In genomic region chrX:117215683-117216082, GRCh38 we compare ENCODE assay signal across 8 cellular contexts.
"Had no signal": no experiment of that assay in that cellular context is flagged by ENCODE, and none has a peak within 500 bp of the region (broad histone marks: within the 10 kb centered on the region; RNA-seq: fewer than 3 reads in every experiment).

No MANE protein-coding gene starts in this region.

- H3K4me2 ChIP-seq: GM23338 had no signal

- H3K27ac ChIP-seq: HL-60 had no signal

- H2AFZ ChIP-seq: GM23338 had no signal

- FAIRE-seq: H1, H54 had no signal

- ATAC-seq: GM23338 had no signal

- DNase-seq: H9, HCEC 1CT, Kasumi-1, KG1 had no signal

- H3K4me3 ChIP-seq: GM23338 had no signal
